ENCODE assay signal across 1 cellular context in genomic region chr11:72799441-72799840, GRCh38.
TF ChIP-seq lines count a peak whose summit lies in the region.

No MANE protein-coding gene starts in this region.

TF ChIP-seq in A549, 52 proteins besides CTCF, POLR2A, EP300 and RAD21 (continued from another document):
- TF ChIP-seq HMGXB4 (CRISPR knock-in tag; IDR thresholded peaks at IDR 0.05; ENCODE audit: borderline replicate concordance): no peak
- peak; percentile 53; the same call in 1 of the 2 replicates for TF ChIP-seq RFX5 (IDR thresholded peaks at IDR 0.05)
- TF ChIP-seq NPAS2 (CRISPR knock-in tag; IDR thresholded peaks at IDR 0.05; ENCODE audit: borderline replicate concordance): no peak
